In the genomic region with DNA sequence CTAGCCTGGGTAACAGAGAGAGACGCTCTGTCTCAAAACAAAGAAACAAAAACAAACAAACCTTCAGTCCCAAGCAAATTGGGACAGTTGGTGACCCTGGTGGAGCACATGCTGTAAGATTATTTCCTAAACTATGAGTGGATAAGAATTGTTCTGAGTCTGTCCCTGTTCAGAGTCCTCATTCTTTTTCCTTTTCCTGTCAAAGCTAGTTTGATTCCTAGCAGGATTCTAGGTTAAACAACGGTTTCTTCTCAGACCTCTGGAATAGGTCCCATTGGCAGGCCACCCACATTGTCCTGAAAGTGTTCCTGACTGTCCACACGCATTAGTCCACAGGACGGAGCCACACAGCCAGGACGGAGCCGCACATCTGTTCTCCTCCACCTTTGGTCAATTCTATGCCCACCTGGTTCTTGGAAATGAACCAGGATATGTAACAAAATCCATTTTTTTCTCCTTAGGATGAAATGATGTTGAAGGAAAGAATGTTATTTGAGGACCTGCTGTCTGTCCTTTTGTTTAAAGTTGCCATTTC, we compare ENCODE assay signal across 20 cellular contexts. TPM values are rescaled to one million over a fixed set of nuclear protein-coding genes. Genes with fewer than 3 reads are reported as not detected.
A peak's percentile ranks its signal among the peaks of the same experiment; 100 is the strongest.
DNase-seq lines count a peak whose midpoint lies in the region; ATAC-seq, FAIRE-seq and TF ChIP-seq lines count a peak whose summit lies in the region.
"Had no signal": no experiment of that assay in that cellular context is flagged by ENCODE, and none has a peak within 500 bp of the region (broad histone marks: within the 10 kb centered on the region; RNA-seq: fewer than 3 reads in every experiment).

No MANE protein-coding gene starts in this region.

- peaks cover 0 to 2% of the 10 kb centered on the region in 2 experiments for H4K20me1 ChIP-seq in H1 (replicated peaks in 1 of 2; ENCODE audit: control insufficient read depth in 1 of 2, insufficient read depth in 2 of 2, low read length in 2 of 2)

- H3K36me3 Mint-ChIP-seq in activated naive CD4-positive, alpha-beta T cell treated with anti-CD3 and anti-CD28 coated beads, Interleukin-2, amount 10 ng/mL, durations not matched to agents 7 days and 5 days, result no peaks in the 10 kb centered on the region

- H2BK12ac ChIP-seq in H1 (ENCODE audit: low read depth, low read length) (no peak overlapping the region), neuronal stem cell (ENCODE audit: low read length) (no peak overlapping the region)

- peaks cover 63% of the 10 kb centered on the region for H3K27me3 Mint-ChIP-seq in activated naive CD4-positive, alpha-beta T cell treated with anti-CD3 and anti-CD28 coated beads, Interleukin-2, amount 10 ng/mL, durations not matched to agents 7 days and 5 days

- no peak for TF ChIP-seq RAD21 in H1 (IDR thresholded peaks at IDR 0.05 in 1 of 2, conservative IDR thresholded peaks at IDR 0.05 in 1 of 2; ENCODE audit: low read depth in 2 of 2, low read length in 2 of 2)

- WGBS in H1 (ENCODE audit: extremely low coverage in 1 of 2, insufficient coverage in 1 of 2, insufficient read length in 1 of 2, insufficient replicate concordance in 2 of 2, low coverage in 1 of 2, low lambda C conversion rate in 2 of 2, missing lambda C conversion rate in 1 of 2), 2 experiments, result 99% methylated on average over 6 of the region's 6 CpGs; no CpG with 5 or more reads in 1 of the 2 experiments
- WGBS in neuronal stem cell (ENCODE audit: extremely low coverage in 2 of 2, insufficient read length in 2 of 2, insufficient replicate concordance in 1 of 2), 2 donors, result no CpG with 5 or more reads among the region's 6 CpGs
- WGBS in suprapubic skin, result 82% methylated on average over 6 of the region's 6 CpGs

- H2BK5ac ChIP-seq in H1 (ENCODE audit: low read depth, low read length) (no peak overlapping the region), neuronal stem cell (ENCODE audit: low read length) (no peak overlapping the region)

- H3K4me3 ChIP-seq in H1 (ENCODE audit: extremely low read depth in 1 of 4, insufficient read depth in 2 of 4, low read depth in 3 of 4, low read length in 4 of 4), result no peak overlapping the region
- H3K4me3 ChIP-seq in neuronal stem cell (ENCODE audit: low read length in 2 of 2), result no peak overlapping the region
- H3K4me3 ChIP-seq in suprapubic skin, result no peak overlapping the region
- H3K4me3 ChIP-seq: thyroid gland had no signal

- H2BK20ac ChIP-seq in H1 (ENCODE audit: low read length), result no peak overlapping the region

- POLR2A ChIA-PET in H1 (lab: Charles Lee; ENCODE audit: partially characterized antibody), result interaction anchor here (0.7 to 1.2 kb wide), 2 partner anchors 61 to 156 kb away, joined by 4 to 5 read pairs; no protein-coding TSS in a partner anchor

- H3K56ac ChIP-seq in H1 (replicated peaks; ENCODE audit: insufficient read length, low read depth, low read length), result no peak overlapping the region

- no peak overlapping the region for H3K9ac ChIP-seq in H1 (replicated peaks in 1 of 4; ENCODE audit: extremely low read depth in 1 of 4, low read depth in 3 of 4, low read length in 3 of 4)
- peak overlapping the region; percentile 45 for H3K9ac ChIP-seq in neuronal stem cell (ENCODE audit: low read depth, low read length, poor library complexity)
- H3K9ac ChIP-seq: KMS-11 had no signal

- H4K5ac ChIP-seq in H1 (ENCODE audit: insufficient read length, low read depth, low read length), result no peak overlapping the region

- H3K36me3 ChIP-seq in H1 (ENCODE audit: control insufficient read depth in 2 of 4, insufficient read depth in 4 of 4, low read length in 3 of 4), result no peaks in the 10 kb centered on the region
- no peaks in the 10 kb centered on the region for H3K36me3 ChIP-seq in neuronal stem cell (replicated peaks in 1 of 2; ENCODE audit: control insufficient read depth in 2 of 2, insufficient read depth in 2 of 2, low read length in 2 of 2)
- no peaks in the 10 kb centered on the region for H3K36me3 ChIP-seq in suprapubic skin
- H3K36me3 ChIP-seq: thyroid gland had no signal

- peaks cover 2% of the 10 kb centered on the region for H3K4me1 Mint-ChIP-seq in activated naive CD4-positive, alpha-beta T cell treated with anti-CD3 and anti-CD28 coated beads, Interleukin-2, amount 10 ng/mL, durations not matched to agents 7 days and 5 days
- H3K4me1 Mint-ChIP-seq: central memory CD8-positive, alpha-beta T cell had no signal

- peaks cover 3% of the 10 kb centered on the region for H3K23me2 ChIP-seq in H1 (ENCODE audit: low read depth, low read length)

- H2BK15ac ChIP-seq in H1 (ENCODE audit: low read length) (no peak overlapping the region), neuronal stem cell (ENCODE audit: low read length) (no peak overlapping the region)

- CTCF ChIA-PET in H1 (lab: Charles Lee; ENCODE audit: partially characterized antibody), result interaction anchor here (0.9 to 3.3 kb wide), 4 partner anchors 8 to 45 kb away, joined by 3 to 11 read pairs (median 4); no protein-coding TSS in a partner anchor
- CTCF ChIA-PET in activated naive CD4-positive, alpha-beta T cell treated with anti-CD3 and anti-CD28 coated beads, Interleukin-2, amount 10 ng/mL, durations not matched to agents 7 days and 5 days (lab: Charles Lee), result no interaction called here

- H3K79me2 ChIP-seq in H1 (ENCODE audit: control insufficient read depth in 1 of 2, insufficient read depth in 2 of 2, low read length in 2 of 2), result peaks cover 0 to 2% of the 10 kb centered on the region in 2 experiments; a peak in 1 of 4 replicates

- H2AK5ac ChIP-seq in H1 (ENCODE audit: low read depth, low read length) (no peak overlapping the region), neuronal stem cell (ENCODE audit: low read depth, low read length) (no peak overlapping the region)

- H3K14ac ChIP-seq in H1 (ENCODE audit: insufficient read length) (no peak overlapping the region), neuronal stem cell (ENCODE audit: low read length) (no peak overlapping the region)

- H3K4ac ChIP-seq in H1 (replicated peaks; ENCODE audit: insufficient read length, low read depth, low read length), result peak overlapping the region; percentile 59
- no peak overlapping the region for H3K4ac ChIP-seq in neuronal stem cell (ENCODE audit: low read length)

- no peak overlapping the region for H3K4me2 ChIP-seq in H1 (ENCODE audit: insufficient read depth in 1 of 2, low read depth in 2 of 2, low read length in 2 of 2)
- no peak overlapping the region for H3K4me2 ChIP-seq in neuronal stem cell (ENCODE audit: insufficient read depth, low read length, poor library complexity, severe bottlenecking)
- H3K4me2 ChIP-seq: KMS-11 had no signal

- DNase-seq in M059J (ENCODE audit: low read depth) (peak; percentile 15), H1 (ENCODE audit: low read depth in 1 of 2, low spot score in 2 of 2) (peak in 1 of 2 experiments; percentile 14), neuronal stem cell (ENCODE audit: low spot score) (no peak), suprapubic skin (ENCODE audit: low spot score in 2 of 2) (no peak), NCI-H748 (lab: John Stamatoyannopoulos, UW; ENCODE audit: unreplicated experiment) (no peak), NCI-H2171 (lab: John Stamatoyannopoulos, UW) (no peak)
- DNase-seq in activated naive CD4-positive, alpha-beta T cell treated with anti-CD3 and anti-CD28 coated beads, Interleukin-2, amount 10 ng/mL, durations not matched to agents 7 days and 5 days, result no peak
- DNase-seq: activated CD4-positive, alpha-beta T cell treated with anti-CD3 and anti-CD28 coated beads, Interleukin-2, amount 50 U/mL, for 4 hours; activated gamma-delta T cell treated with Interleukin-2 at 50 U/mL for 16 hours; amygdala; COR-L47; NCI-H1092; NCI-H524 treated with DMSO at 0.1 percent for 48 hours; SHP77 treated with DMSO at 0.1 percent for 48 hours; thyroid gland had no signal

- H2AFZ ChIP-seq in H1 (ENCODE audit: low read length) (no peak overlapping the region), neuronal stem cell (ENCODE audit: low read length) (no peak overlapping the region)

- no peak overlapping the region for H2BK120ac ChIP-seq in H1 (replicated peaks; ENCODE audit: low read depth, low read length)
- H2BK120ac ChIP-seq in neuronal stem cell (ENCODE audit: low read depth, low read length), result no peak overlapping the region

- H3K23ac ChIP-seq in H1 (ENCODE audit: insufficient read length) (no peak overlapping the region), neuronal stem cell (ENCODE audit: low read depth, low read length, poor library complexity) (no peak overlapping the region)

- no peak for ATAC-seq in HG03378 (IDR thresholded peaks at IDR 0.05; ENCODE audit: unreplicated experiment)
- ATAC-seq: esophagus mucosa had no signal

- H3K27me3 ChIP-seq in H1 (replicated peaks in 1 of 4; ENCODE audit: control insufficient read depth in 3 of 4, extremely low read depth in 1 of 4, insufficient read depth in 3 of 4, low read length in 3 of 4) (0 out of 7 replicates have a peak, but pooled peaks cover 0 to 2% (median under 1%) of the 10 kb centered on the region in 4 experiments), neuronal stem cell (ENCODE audit: control insufficient read depth in 3 of 3, insufficient read depth in 3 of 3, low read depth in 1 of 3, low read length in 3 of 3) (peaks cover 0 to 3% (median 2%) of the 10 kb centered on the region in 3 experiments), suprapubic skin (no peaks in the 10 kb centered on the region)
- H3K27me3 ChIP-seq: thyroid gland had no signal

- no peak overlapping the region for H3K4me3 Mint-ChIP-seq in activated naive CD4-positive, alpha-beta T cell treated with anti-CD3 and anti-CD28 coated beads, Interleukin-2, amount 10 ng/mL, durations not matched to agents 7 days and 5 days
- H3K4me3 Mint-ChIP-seq: nephron had no signal

- H3K9me3 ChIP-seq in H1 (ENCODE audit: insufficient read depth in 2 of 2, low read depth in 1 of 2, low read length in 1 of 2) (peaks cover 0 to 5% of the 10 kb centered on the region in 2 experiments; a peak in 1 of 4 replicates), neuronal stem cell (replicated peaks in 1 of 2; ENCODE audit: control insufficient read depth in 2 of 2, insufficient read depth in 1 of 2, low read depth in 1 of 2, low read length in 2 of 2) (peaks cover 2 to 4% of the 10 kb centered on the region in 2 donors), suprapubic skin (no peaks in the 10 kb centered on the region)
- H3K9me3 ChIP-seq: thyroid gland had no signal

- H4K8ac ChIP-seq in H1 (ENCODE audit: extremely low read depth, insufficient read depth, low read length), result no peak overlapping the region
- no peak overlapping the region for H4K8ac ChIP-seq in neuronal stem cell (ENCODE audit: low read depth, low read length)

- no peak for TF ChIP-seq CTCF in H1 (IDR thresholded peaks at IDR 0.05; ENCODE audit: control extremely low read depth in 1 of 3, insufficient read depth in 1 of 3, low read depth in 1 of 3, low read length in 3 of 3)
- no peak for TF ChIP-seq CTCF in suprapubic skin (IDR thresholded peaks at IDR 0.05)

- H3K27ac Mint-ChIP-seq in activated naive CD4-positive, alpha-beta T cell treated with anti-CD3 and anti-CD28 coated beads, Interleukin-2, amount 10 ng/mL, durations not matched to agents 7 days and 5 days, result no peak overlapping the region
- H3K27ac Mint-ChIP-seq: nephron had no signal

- no peak for TF ChIP-seq EP300 in H1 (IDR thresholded peaks at IDR 0.05; ENCODE audit: borderline replicate concordance in 1 of 2, low read depth in 2 of 2, low read length in 2 of 2)
- TF ChIP-seq EP300 in suprapubic skin (IDR thresholded peaks at IDR 0.05), result no peak

- H3K4me1 ChIP-seq in H1 (replicated peaks in 1 of 4; ENCODE audit: control insufficient read depth in 3 of 4, insufficient read depth in 4 of 4, low read length in 3 of 4) (peaks cover 0 to 22% (median 4%) of the 10 kb centered on the region in 4 experiments; a peak in 2 of 7 replicates), neuronal stem cell (ENCODE audit: control insufficient read depth in 2 of 2, insufficient read depth in 1 of 2, low read depth in 1 of 2, low read length in 2 of 2) (peaks cover 8 to 14% of the 10 kb centered on the region in 2 donors), suprapubic skin (peaks cover 27% of the 10 kb centered on the region)

- H3K27ac ChIP-seq in H1 (ENCODE audit: low read depth, low read length) (no peak overlapping the region), neuronal stem cell (replicated peaks; ENCODE audit: low read length) (no peak overlapping the region), suprapubic skin (peak overlapping the region; percentile 72)
- H3K27ac ChIP-seq: KMS-11 had no signal

- H4K91ac ChIP-seq in H1 (replicated peaks; ENCODE audit: insufficient read length, low read length), result no peak overlapping the region
- no peak overlapping the region for H4K91ac ChIP-seq in neuronal stem cell (ENCODE audit: low read depth, low read length, poor library complexity)

- no peaks in the 10 kb centered on the region; the same call in 1 of the 2 replicates for H3K79me1 ChIP-seq in H1 (ENCODE audit: low read depth, low read length)
- H3K79me1 ChIP-seq in neuronal stem cell (ENCODE audit: low read depth, low read length), result peaks cover 3% of the 10 kb centered on the region

- FAIRE-seq in H1 (lab: Jason Lieb, UNC), result no peak

- TF ChIP-seq POLR2A in H1 (IDR thresholded peaks at IDR 0.05; ENCODE audit: control extremely low read depth in 1 of 2, low read depth in 2 of 2, low read length in 2 of 2) (no peak), suprapubic skin (IDR thresholded peaks at IDR 0.05) (no peak)

- H3K9me3 Mint-ChIP-seq in activated naive CD4-positive, alpha-beta T cell treated with anti-CD3 and anti-CD28 coated beads, Interleukin-2, amount 10 ng/mL, durations not matched to agents 7 days and 5 days, result no peaks in the 10 kb centered on the region
- H3K9me3 Mint-ChIP-seq: central memory CD8-positive, alpha-beta T cell; nephron had no signal

- H3K18ac ChIP-seq in H1 (ENCODE audit: extremely low read depth, low read length), result no peak overlapping the region
- H3K18ac ChIP-seq in neuronal stem cell (ENCODE audit: low read length), result no peak overlapping the region

RNA-seq across cellular contexts. Expression of a gene that starts 46.2 kb away (rescaled TPM):
- 26.6 and 42.5 TPM in 2 replicates for total RNA-seq in M059J (2014; rRNA removed; shearing (Covaris generic))
- total RNA-seq in H1 (2021; fragmentation: NEBNext Ultra II Directional; extraction: Animal tissue kit (Norgen Biotek cat#: 25700)), result 201 and 218 TPM in 2 replicates
- 146 and 153 TPM in 2 replicates for polyA plus RNA-seq in H1 (2011; rRNA removed)
- 188 TPM for polyA plus RNA-seq in H1 (2011; cell fraction: cytosol; rRNA removed)
- polyA plus RNA-seq in H1 (2011; cell fraction: nucleus; rRNA removed), result 274 TPM
- polyA plus RNA-seq in H1 (2012, experiment 1 of 2), result 150 to 219 TPM (median 165 TPM) in 4 replicates
- 51.7 TPM for polyA plus RNA-seq in H1 (2012, experiment 2 of 2)
- 152 TPM for polyA plus RNA-seq in H1 (2013, experiment 1 of 2)
- polyA plus RNA-seq in H1 (2013, experiment 2 of 2), result 135 TPM
- polyA minus RNA-seq in H1 (2011; rRNA and poly(A)+ RNA removed), result 161 and 189 TPM in 2 replicates
- 312 TPM for polyA minus RNA-seq in H1 (2011; cell fraction: cytosol; rRNA and poly(A)+ RNA removed)
- polyA minus RNA-seq in H1 (2011; cell fraction: nucleus; rRNA and poly(A)+ RNA removed), result 593 TPM
- polyA plus RNA-seq in neuronal stem cell (2013, experiment 1 of 2), result 91.9 TPM
- polyA plus RNA-seq in neuronal stem cell (2013, experiment 2 of 2), result 92.3 TPM
- total RNA-seq in suprapubic skin, result 10 to 100 TPM; 39.5 to 94.4 (median 56.2) TPM
